ENCODE assay signal across 8 cellular contexts in the genomic region with DNA sequence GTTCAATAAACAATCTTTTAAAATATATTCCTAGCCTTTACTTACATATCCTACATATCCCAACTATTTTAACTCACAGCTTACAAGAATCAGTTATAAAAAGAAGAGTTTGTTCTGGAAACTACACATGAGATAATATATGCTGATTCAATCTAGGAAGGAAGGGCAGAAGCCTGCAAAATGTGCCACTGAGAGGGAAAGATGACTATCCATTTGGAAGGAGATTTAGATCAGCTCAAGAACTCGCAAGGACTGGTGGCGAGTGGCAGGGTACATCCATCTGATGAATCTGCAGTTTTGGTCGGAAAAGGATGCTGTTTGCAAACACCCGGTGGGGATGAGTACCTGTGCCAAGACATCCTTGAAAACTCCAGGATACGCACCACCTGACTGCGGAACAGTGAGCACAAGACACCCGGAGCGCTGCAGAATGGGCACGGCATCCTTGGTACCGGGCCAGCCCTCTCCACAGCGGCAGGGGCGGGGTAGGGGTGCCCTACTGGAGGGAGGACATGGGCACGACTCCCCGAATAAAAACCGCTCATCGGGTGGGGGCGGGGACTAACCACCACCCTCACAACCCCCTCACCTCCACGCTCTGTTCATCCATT. TPM values are rescaled to one million over a fixed set of nuclear protein-coding genes. Genes with fewer than 3 reads are reported as not detected.
A peak's percentile ranks its signal among the peaks of the same experiment; 100 is the strongest.
DNase-seq lines count a peak whose midpoint lies in the region; ATAC-seq and TF ChIP-seq lines count a peak whose summit lies in the region.

No MANE protein-coding gene starts in this region.

- H3K36me3 ChIP-seq in duodenal mucosa (ENCODE audit: control insufficient read depth in 1 of 2, insufficient read depth in 2 of 2, low read length in 2 of 2) (no peaks in the 10 kb centered on the region), lower lobe of right lung (peaks cover 15% of the 10 kb centered on the region)

- H3K27me3 ChIP-seq in duodenal mucosa (ENCODE audit: control insufficient read depth in 1 of 2, insufficient read depth in 2 of 2, low read length in 2 of 2) (no peaks in the 10 kb centered on the region), lower lobe of right lung (ENCODE audit: low read depth) (no peaks in the 10 kb centered on the region)

- TF ChIP-seq CTCF in activated CD8-positive, alpha-beta T cell treated with anti-CD3 and anti-CD28 coated beads for 36 hours (IDR thresholded peaks at IDR 0.05), result no peak
- TF ChIP-seq CTCF in lower lobe of right lung (IDR thresholded peaks at IDR 0.05), result no peak

- H3K4me3 ChIP-seq in duodenal mucosa (ENCODE audit: low read depth in 1 of 2, low read length in 2 of 2) (peak overlapping the region; percentile 76 to 90), lower lobe of right lung (peak overlapping the region; percentile 99)

- intact Hi-C loops in activated CD8-positive, alpha-beta T cell treated with anti-CD3 and anti-CD28 coated beads for 36 hours (cut with micrococcal nuclease), result loop anchor here (5.0 to 10.0 kb wide), 2 partner anchors 51 to 771 kb away; a partner anchor contains a TSS
- intact Hi-C loops in lower lobe of right lung (cut with DNase I), result no loop called here

- peak overlapping the region; percentile 99 for H3K4me3 Mint-ChIP-seq in activated CD8-positive, alpha-beta T cell treated with anti-CD3 and anti-CD28 coated beads for 36 hours

- H3K27me3 Mint-ChIP-seq in activated CD8-positive, alpha-beta T cell treated with anti-CD3 and anti-CD28 coated beads for 36 hours, result no peaks in the 10 kb centered on the region

- DNase-seq in NCI-H226 (peak; percentile 73), lower lobe of right lung (peak; percentile 80)
- peak; percentile 81 for DNase-seq in activated CD8-positive, alpha-beta T cell treated with anti-CD3 and anti-CD28 coated beads for 36 hours
- peak; percentile 39 to 58 (median 43) for DNase-seq in stimulated activated CD4-positive, alpha-beta T cell treated with anti-CD3 and anti-CD28 coated beads, TNF-alpha, amount 100 ng/mL, for 48 hours (ENCODE audit: low read depth in 3 of 3)

- no peaks in the 10 kb centered on the region for H3K9me3 ChIP-seq in duodenal mucosa (ENCODE audit: control insufficient read depth in 1 of 2, low read length in 2 of 2)
- H3K9me3 ChIP-seq in lower lobe of right lung, result no peaks in the 10 kb centered on the region

- H3K9ac ChIP-seq in duodenal mucosa (ENCODE audit: low read depth in 1 of 2, low read length in 2 of 2), result peak overlapping the region; percentile 48 to 73

- peaks cover 13 to 15% of the 10 kb centered on the region in 2 donors for H3K4me1 ChIP-seq in duodenal mucosa (ENCODE audit: control insufficient read depth in 1 of 2, insufficient read depth in 2 of 2, low read length in 2 of 2)
- peaks cover 22% of the 10 kb centered on the region for H3K4me1 ChIP-seq in lower lobe of right lung

- POLR2A ChIA-PET in activated CD8-positive, alpha-beta T cell treated with anti-CD3 and anti-CD28 coated beads for 36 hours (lab: Charles Lee), result interaction anchor here (0.6 to 3.6 kb wide), 17 partner anchors 11 to 541 kb away, joined by 3 to 17 read pairs (median 6); a partner anchor contains a TSS

- H3K9me3 Mint-ChIP-seq in activated CD8-positive, alpha-beta T cell treated with anti-CD3 and anti-CD28 coated beads for 36 hours, result no peaks in the 10 kb centered on the region

- H3K27ac ChIP-seq in duodenal mucosa (ENCODE audit: low read depth, low read length) (peak overlapping the region; percentile 75), lower lobe of right lung (peak overlapping the region; percentile 96)

- CTCF ChIA-PET in activated CD8-positive, alpha-beta T cell treated with anti-CD3 and anti-CD28 coated beads for 36 hours (lab: Charles Lee), result interaction anchor here (1.2 kb wide), 1 partner anchor 49 kb away, joined by 4 read pairs; a partner anchor contains a TSS

- H3K27ac Mint-ChIP-seq in activated CD8-positive, alpha-beta T cell treated with anti-CD3 and anti-CD28 coated beads for 36 hours, result peak overlapping the region; percentile 91

- peaks cover 25% of the 10 kb centered on the region for H3K36me3 Mint-ChIP-seq in activated CD8-positive, alpha-beta T cell treated with anti-CD3 and anti-CD28 coated beads for 36 hours (ENCODE audit: low read depth)

- ATAC-seq in GM18867 (IDR thresholded peaks at IDR 0.05; ENCODE audit: unreplicated experiment), result peak; percentile 27
- peak; percentile 22 for ATAC-seq in HG02981 (IDR thresholded peaks at IDR 0.05; ENCODE audit: unreplicated experiment)
- ATAC-seq in activated CD8-positive, alpha-beta T cell treated with anti-CD3 and anti-CD28 coated beads for 36 hours, result peak; percentile 40
- ATAC-seq in lower lobe of right lung, result peak; percentile 70 to 76
- no peak for ATAC-seq in HG03159 (IDR thresholded peaks at IDR 0.05; ENCODE audit: unreplicated experiment)

- H3K4me1 Mint-ChIP-seq in activated CD8-positive, alpha-beta T cell treated with anti-CD3 and anti-CD28 coated beads for 36 hours (ENCODE audit: low read depth), result peaks cover 45% of the 10 kb centered on the region

RNA-seq across cellular contexts. Expression of a gene that starts 0.7 kb away (rescaled TPM):
- 10 to 100 TPM; 23.9 to 24.8 TPM for total RNA-seq in activated CD8-positive, alpha-beta T cell treated with anti-CD3 and anti-CD28 coated beads for 36 hours
- total RNA-seq in lower lobe of right lung, result 19.3 TPM

RNA-seq across cellular contexts. Expression of a gene that starts 49.0 kb away (rescaled TPM):
- 10 to 100 TPM; 59.1 to 68.4 TPM for total RNA-seq in activated CD8-positive, alpha-beta T cell treated with anti-CD3 and anti-CD28 coated beads for 36 hours
- total RNA-seq in lower lobe of right lung, result 20.9 TPM

RNA-seq across cellular contexts. Expression of a gene that starts 49.6 kb away (rescaled TPM):
- total RNA-seq in activated CD8-positive, alpha-beta T cell treated with anti-CD3 and anti-CD28 coated beads for 36 hours, result 10 to 100 TPM; 66.6 to 67.5 TPM
- total RNA-seq in lower lobe of right lung, result 4.1 TPM

Comparison
In these comparisons a context has a peak if more than half of its experiments do, and no peak if none do; other contexts are left out.
1. RNA of a gene that starts 49.6 kb away (total RNA-seq): 66.6 to 67.5 TPM in activated CD8-positive, alpha-beta T cell treated with anti-CD3 and anti-CD28 coated beads for 36 hours; 4.1 TPM in lower lobe of right lung (single experiment); every median in the first group is over 10 times any median in the second.
2. Peak in every context shown above with its lines, with median percentiles within 50 percentile points of each other: DNase-seq.